ENCODE assay signal across 18 cellular contexts in genomic region chr2:203569677-203570316, GRCh38. TPM values are rescaled to one million over a fixed set of nuclear protein-coding genes. Genes with fewer than 3 reads are reported as not detected.
A peak's percentile ranks its signal among the peaks of the same experiment; 100 is the strongest.
DNase-seq lines count a peak whose midpoint lies in the region; ATAC-seq, FAIRE-seq and TF ChIP-seq lines count a peak whose summit lies in the region.
"Had no signal": no experiment of that assay in that cellular context is flagged by ENCODE, and none has a peak within 500 bp of the region (broad histone marks: within the 10 kb centered on the region; RNA-seq: fewer than 3 reads in every experiment).

No MANE protein-coding gene starts in this region.

- POLR2A ChIA-PET in GM12878 (lab: Charles Lee): no interaction called here

- no peak for TF ChIP-seq POLR2A in GM12878 (IDR thresholded peaks at IDR 0.05; ENCODE audit: low read depth, low read length)

- SMC1A ChIA-PET in GM12878 (lab: Charles Lee; ENCODE audit: uncharacterized antibody, unreplicated experiment): no interaction called here

- no peaks in the 10 kb centered on the region for H4K20me1 ChIP-seq in GM12878 (ENCODE audit: control insufficient read depth, insufficient read depth)
- H4K20me1 ChIP-seq: BLaER1 had no signal

- no peaks in the 10 kb centered on the region for H3K79me2 ChIP-seq in GM12878 (ENCODE audit: control insufficient read depth, insufficient read depth, low read length)

- in situ Hi-C loops in HAP-1 (cut with MboI; ENCODE audit: low sequenced_read_pairs): no loop called here
- in situ Hi-C loops in GM12878 (cut with MboI): no loop called here

- H3K27me3 Mint-ChIP-seq in T-helper 1 cell treated with Interleukin-12 subunit alpha and Interleukin-12 subunit beta and Interleukin-4 antibody, amounts not matched to agents 30 μg/mL and 1 μg/mL, for 36 hours (ENCODE audit: low read depth): peaks cover 49% of the 10 kb centered on the region
- peaks cover 29% of the 10 kb centered on the region for H3K27me3 Mint-ChIP-seq in activated T-helper 2 cell treated with anti-CD3 and anti-CD28 coated beads, Interferon-gamma antibody, Interleukin-2, Interleukin-4, amounts not matched to agents 10 μg/mL and 5 μg/mL and 100 μg/mL, durations not matched to agents 14 hours and 24 hours and 36 hours (ENCODE audit: low read depth)

- H3K27ac ChIP-seq in GM12878 (ENCODE audit: control insufficient read depth, insufficient read depth): no peak overlapping the region
- no peak overlapping the region for H3K27ac ChIP-seq in small intestine (ENCODE audit: low read depth in 1 of 2, low read length in 1 of 2)
- H3K27ac ChIP-seq: A549, BLaER1 had no signal

- RAD21 ChIA-PET in GM12878 (lab: Charles Lee; ENCODE audit: unreplicated experiment): no interaction called here

- DNase-seq in T-helper 1 cell (no peak), HAP-1 (ENCODE audit: low spot score in 2 of 2) (peak; percentile 9 to 41), GM12878 (ENCODE audit: low read depth, low spot score) (no peak), small intestine (peak; percentile 54), NCI-H69 (lab: John Stamatoyannopoulos, UW) (no peak)
- DNase-seq in activated T-helper 2 cell treated with anti-CD3 and anti-CD28 coated beads, Interferon-gamma antibody, Interleukin-2, Interleukin-4, amounts not matched to agents 10 μg/mL and 5 μg/mL and 100 μg/mL, durations not matched to agents 14 hours and 24 hours and 36 hours (ENCODE audit: low spot score): no peak
- DNase-seq: DMS53, MM.1S, NCI-H1105, NCI-H2081 treated with DMSO at 0.1 percent for 48 hours, NCI-H510A, SHP77, SK-N-SH had no signal

- H3K4me2 ChIP-seq in GM12878 (ENCODE audit: control insufficient read depth, insufficient read depth): no peak overlapping the region
- H3K4me2 ChIP-seq: A549, BLaER1, SK-N-SH had no signal

- FAIRE-seq in GM12878 (lab: Jason Lieb, UNC) (peak; percentile 31), small intestine (lab: Jason Lieb, UNC) (no peak)
- FAIRE-seq: A549, H1 had no signal

- H3K4me3 Mint-ChIP-seq in T-helper 1 cell treated with Interleukin-12 subunit alpha and Interleukin-12 subunit beta and Interleukin-4 antibody, amounts not matched to agents 30 μg/mL and 1 μg/mL, for 36 hours: no peak overlapping the region
- H3K4me3 Mint-ChIP-seq in activated T-helper 2 cell treated with anti-CD3 and anti-CD28 coated beads, Interferon-gamma antibody, Interleukin-2, Interleukin-4, amounts not matched to agents 10 μg/mL and 5 μg/mL and 100 μg/mL, durations not matched to agents 14 hours and 24 hours and 36 hours (ENCODE audit: low read depth): no peak overlapping the region

- peaks cover 8% of the 10 kb centered on the region for H3K4me1 Mint-ChIP-seq in T-helper 1 cell treated with Interleukin-12 subunit alpha and Interleukin-12 subunit beta and Interleukin-4 antibody, amounts not matched to agents 30 μg/mL and 1 μg/mL, for 36 hours (ENCODE audit: low read depth)
- peaks cover 2% of the 10 kb centered on the region for H3K4me1 Mint-ChIP-seq in activated T-helper 2 cell treated with anti-CD3 and anti-CD28 coated beads, Interferon-gamma antibody, Interleukin-2, Interleukin-4, amounts not matched to agents 10 μg/mL and 5 μg/mL and 100 μg/mL, durations not matched to agents 14 hours and 24 hours and 36 hours (ENCODE audit: low read depth)

- BruUV-seq in GM12878 (replicated peaks; lab: Mats Ljungman, UMichigan): no TSS peak

- H3K27me3 ChIP-seq in HAP-1 (ENCODE audit: low read depth) (no peaks in the 10 kb centered on the region), GM12878 (replicated peaks in 1 of 2; ENCODE audit: control insufficient read depth in 2 of 2, insufficient read depth in 2 of 2, low read length in 1 of 2) (peaks cover 2 to 7% of the 10 kb centered on the region in 2 experiments; a peak in 2 of 4 replicates), small intestine (ENCODE audit: control insufficient read depth in 2 of 2, insufficient read depth in 2 of 2, low read length in 2 of 2) (no peaks in the 10 kb centered on the region)
- H3K27me3 ChIP-seq: BLaER1 had no signal

- H3K4me1 ChIP-seq in HAP-1 (0 out of 2 replicates have a peak, but pooled peaks cover 7% of the 10 kb centered on the region), GM12878 (ENCODE audit: control insufficient read depth, insufficient read depth, low read length) (no peaks in the 10 kb centered on the region), small intestine (ENCODE audit: control insufficient read depth in 2 of 2, insufficient read depth in 1 of 2, low read depth in 1 of 2, low read length in 1 of 2) (no peaks in the 10 kb centered on the region)
- H3K4me1 ChIP-seq: A549 had no signal

- TF ChIP-seq CTCF in GM12878 (IDR thresholded peaks at IDR 0.05 in 2 of 3, conservative IDR thresholded peaks at IDR 0.05 in 1 of 3; ENCODE audit: control insufficient read depth in 2 of 3, extremely low read depth in 1 of 3, insufficient read depth in 1 of 3, low read depth in 3 of 3, low read length in 3 of 3): no peak

- peak overlapping the region; percentile 8 for H3K27ac Mint-ChIP-seq in T-helper 1 cell treated with Interleukin-12 subunit alpha and Interleukin-12 subunit beta and Interleukin-4 antibody, amounts not matched to agents 30 μg/mL and 1 μg/mL, for 36 hours
- H3K27ac Mint-ChIP-seq in activated T-helper 2 cell treated with anti-CD3 and anti-CD28 coated beads, Interferon-gamma antibody, Interleukin-2, Interleukin-4, amounts not matched to agents 10 μg/mL and 5 μg/mL and 100 μg/mL, durations not matched to agents 14 hours and 24 hours and 36 hours: no peak overlapping the region

- no peak overlapping the region for H2AFZ ChIP-seq in GM12878 (ENCODE audit: control insufficient read depth, low read depth, low read length)

- TF ChIP-seq EP300 in GM12878 (IDR thresholded peaks at IDR 0.05; ENCODE audit: borderline replicate concordance in 1 of 2, control insufficient read depth in 1 of 2, low read depth in 2 of 2, low read length in 2 of 2): no peak

- no peak for ATAC-seq in GM12878
- ATAC-seq: A549 had no signal

- H3K4me3 ChIP-seq in HAP-1: no peak overlapping the region
- H3K4me3 ChIP-seq in GM12878: no peak overlapping the region
- no peak overlapping the region for H3K4me3 ChIP-seq in small intestine (ENCODE audit: low read depth in 1 of 2, low read length in 2 of 2)
- H3K4me3 ChIP-seq: A549, BLaER1 had no signal

- H3K9me3 ChIP-seq in HAP-1 (no peaks in the 10 kb centered on the region), GM12878 (replicated peaks; ENCODE audit: control insufficient read depth, insufficient read depth, low read length) (no peaks in the 10 kb centered on the region), small intestine (ENCODE audit: control insufficient read depth, low read depth) (no peaks in the 10 kb centered on the region)
- H3K9me3 ChIP-seq: A549, BLaER1, SK-N-SH had no signal

- H3K36me3 ChIP-seq in HAP-1 (replicated peaks): no peaks in the 10 kb centered on the region
- no peaks in the 10 kb centered on the region for H3K36me3 ChIP-seq in GM12878 (ENCODE audit: control insufficient read depth in 2 of 2, insufficient read depth in 2 of 2, low read length in 1 of 2)
- no peaks in the 10 kb centered on the region for H3K36me3 ChIP-seq in small intestine (ENCODE audit: control insufficient read depth in 2 of 2, insufficient read depth in 2 of 2, low read length in 2 of 2)
- H3K36me3 ChIP-seq: BLaER1 had no signal

- intact Hi-C loops in GM12878 (cut with micrococcal nuclease; ENCODE audit: unreplicated experiment): no loop called here
- intact Hi-C loops in activated T-helper 2 cell treated with anti-CD3 and anti-CD28 coated beads, Interferon-gamma antibody, Interleukin-2, Interleukin-4, amounts not matched to agents 10 μg/mL and 5 μg/mL and 100 μg/mL, durations not matched to agents 14 hours and 24 hours and 36 hours (cut with micrococcal nuclease): no loop called here

- WGBS in GM12878 (ENCODE audit: insufficient coverage, insufficient replicate concordance, low lambda C conversion rate, missing lambda C conversion rate): 42% methylated on average over 8 of the region's 8 CpGs
- WGBS in small intestine, 3 donors: 24 to 44% (median 42%) methylated on average over 8 of the region's 8 CpGs

- no peak for TF ChIP-seq RAD21 in GM12878 (IDR thresholded peaks at IDR 0.05; ENCODE audit: insufficient read depth, low read depth, low read length)

- H3K36me3 Mint-ChIP-seq in T-helper 1 cell treated with Interleukin-12 subunit alpha and Interleukin-12 subunit beta and Interleukin-4 antibody, amounts not matched to agents 30 μg/mL and 1 μg/mL, for 36 hours (ENCODE audit: low read depth): peaks cover 1% of the 10 kb centered on the region
- H3K36me3 Mint-ChIP-seq in activated T-helper 2 cell treated with anti-CD3 and anti-CD28 coated beads, Interferon-gamma antibody, Interleukin-2, Interleukin-4, amounts not matched to agents 10 μg/mL and 5 μg/mL and 100 μg/mL, durations not matched to agents 14 hours and 24 hours and 36 hours (ENCODE audit: low read depth): no peaks in the 10 kb centered on the region
- H3K36me3 Mint-ChIP-seq: CD4-positive, alpha-beta memory T cell had no signal

- no peak overlapping the region for H3K9ac ChIP-seq in GM12878 (ENCODE audit: control insufficient read depth, insufficient read depth, low read length)
- H3K9ac ChIP-seq: BLaER1, SK-N-SH had no signal

- CTCF ChIA-PET in GM12878 (lab: Yijun Ruan, JAX): no interaction called here

- no peaks in the 10 kb centered on the region for H3K9me3 Mint-ChIP-seq in T-helper 1 cell treated with Interleukin-12 subunit alpha and Interleukin-12 subunit beta and Interleukin-4 antibody, amounts not matched to agents 30 μg/mL and 1 μg/mL, for 36 hours
- H3K9me3 Mint-ChIP-seq in activated T-helper 2 cell treated with anti-CD3 and anti-CD28 coated beads, Interferon-gamma antibody, Interleukin-2, Interleukin-4, amounts not matched to agents 10 μg/mL and 5 μg/mL and 100 μg/mL, durations not matched to agents 14 hours and 24 hours and 36 hours: no peaks in the 10 kb centered on the region
- H3K9me3 Mint-ChIP-seq: CD4-positive, alpha-beta memory T cell had no signal

RNA-seq across cellular contexts. Expression of gene RAPH1, which starts 34.7 kb away (rescaled TPM):
- total RNA-seq in GM12878 (2013; cell fraction: nucleolus; rRNA removed): 0.17 TPM in 1 of 2 replicates, not detected in the other
- total RNA-seq in GM12878 (2014; rRNA removed): 0.90 TPM in 1 of 2 replicates, not detected in the other
- total RNA-seq in GM12878 (2014; rRNA removed; fragmentation: Illumina TruSeq; extraction: Trizol): not detected in 2 replicates
- 0.08 and 0.21 TPM in 2 replicates for total RNA-seq in GM12878 (2021)
- polyA plus RNA-seq in GM12878 (2011; ENCODE audit: low read depth): not detected
- not detected in 2 replicates for polyA plus RNA-seq in GM12878 (2011; rRNA removed)
- polyA plus RNA-seq in GM12878 (2011; cell fraction: cytosol; rRNA removed): not detected in 2 replicates
- polyA plus RNA-seq in GM12878 (2011; cell fraction: nucleus; rRNA removed): not detected in 2 replicates
- polyA plus RNA-seq in GM12878 (2012): 0.05 and 0.08 TPM in 2 replicates
- polyA plus RNA-seq in GM12878 (2014; fragmentation: Illumina TruSeq; extraction: Trizol): not detected in 2 replicates
- polyA plus RNA-seq in GM12878 (2014; fragmentation: Nextera tagmentation; extraction: Ambion mirVana): not detected
- 0.51 TPM in 1 of 2 replicates, not detected in the other for polyA plus RNA-seq in GM12878 (2014; rRNA removed)
- under 1 TPM in 1 of 2 experiments, not detected in 1; 0.09 TPM for polyA plus RNA-seq in GM12878 (2016; fragmentation: Nextera tagmentation; extraction: Ambion mirVana)
- not detected in 2 replicates for polyA minus RNA-seq in GM12878 (2011; rRNA and poly(A)+ RNA removed)
- polyA minus RNA-seq in GM12878 (2011; cell fraction: cytosol; rRNA and poly(A)+ RNA removed): not detected in 2 replicates
- not detected in 2 replicates for polyA minus RNA-seq in GM12878 (2011; cell fraction: nucleus; rRNA and poly(A)+ RNA removed)
- 1 to 10 TPM; 6.2 to 6.9 (median 6.8) TPM for polyA plus RNA-seq in small intestine
- total RNA-seq in activated T-helper 2 cell treated with anti-CD3 and anti-CD28 coated beads, Interferon-gamma antibody, Interleukin-2, Interleukin-4, amounts not matched to agents 10 μg/mL and 5 μg/mL and 100 μg/mL, durations not matched to agents 14 hours and 24 hours and 36 hours: 2.8 and 4.6 TPM in 2 replicates

Comparison
In these comparisons a context has a peak if more than half of its experiments do, and no peak if none do; other contexts are left out.
1. DNase-seq: peak in HAP-1 (2 of 2) and small intestine (single experiment); none in T-helper 1 cell (0 of 5), GM12878 (single experiment), NCI-H69 (single experiment) and activated T-helper 2 cell treated with anti-CD3 and anti-CD28 coated beads, Interferon-gamma antibody, Interleukin-2, Interleukin-4, amounts not matched to agents 10 μg/mL and 5 μg/mL and 100 μg/mL, durations not matched to agents 14 hours and 24 hours and 36 hours (single experiment).